In genomic region chr5:1167728-1168709, GRCh38 we compare ENCODE assay signal across 9 cellular contexts. TPM values are rescaled to one million over a fixed set of nuclear protein-coding genes. Genes with fewer than 3 reads are reported as not detected.
DNase-seq lines count a peak whose midpoint lies in the region; ATAC-seq and TF ChIP-seq lines count a peak whose summit lies in the region.
"Had no signal": no experiment of that assay in that cellular context is flagged by ENCODE, and none has a peak within 500 bp of the region (broad histone marks: within the 10 kb centered on the region; RNA-seq: fewer than 3 reads in every experiment).

No MANE protein-coding gene starts in this region.

- no peak for TF ChIP-seq POLR2A in suprapubic skin (IDR thresholded peaks at IDR 0.05)

- H3K27me3 Mint-ChIP-seq in CD4-positive, alpha-beta memory T cell, result peaks cover 7 to 20% of the 10 kb centered on the region in 2 donors
- H3K27me3 Mint-ChIP-seq in activated T-helper 17 cell treated with anti-CD3 and anti-CD28 coated beads, Interleukin-2, amount 50 U/mL, for 72 hours, result peaks cover 22% of the 10 kb centered on the region

- no peaks in the 10 kb centered on the region for H3K9me3 Mint-ChIP-seq in CD4-positive, alpha-beta memory T cell
- no peaks in the 10 kb centered on the region for H3K9me3 Mint-ChIP-seq in activated T-helper 17 cell treated with anti-CD3 and anti-CD28 coated beads, Interleukin-2, amount 50 U/mL, for 72 hours

- TF ChIP-seq CTCF in fibroblast of villous mesenchyme (IDR thresholded peaks at IDR 0.05; ENCODE audit: insufficient read depth, low read depth, low read length), result peak; percentile 86
- peak; percentile 2 for TF ChIP-seq CTCF in neutrophil (IDR thresholded peaks at IDR 0.05)
- TF ChIP-seq CTCF in suprapubic skin (IDR thresholded peaks at IDR 0.05), result peak; percentile 58 to 70

- no peaks in the 10 kb centered on the region for H3K36me3 Mint-ChIP-seq in CD4-positive, alpha-beta memory T cell
- no peaks in the 10 kb centered on the region for H3K36me3 Mint-ChIP-seq in activated T-helper 17 cell treated with anti-CD3 and anti-CD28 coated beads, Interleukin-2, amount 50 U/mL, for 72 hours (ENCODE audit: low read depth)

- H3K4me3 ChIP-seq in CD4-positive, alpha-beta memory T cell (ENCODE audit: low read length in 2 of 2), result no peak overlapping the region
- H3K4me3 ChIP-seq in fibroblast of villous mesenchyme (ENCODE audit: low read depth, low read length), result peak overlapping the region; percentile 36
- H3K4me3 ChIP-seq in neutrophil (ENCODE audit: low read depth in 1 of 2, low read length in 1 of 2), result no peak overlapping the region
- H3K4me3 ChIP-seq in suprapubic skin, result no peak overlapping the region

- 36% methylated on average over 12 of the region's 28 CpGs for WGBS in suprapubic skin

- peak overlapping the region in 1 of 7 donors; percentile 8 for H3K27ac Mint-ChIP-seq in CD4-positive, alpha-beta memory T cell
- H3K27ac Mint-ChIP-seq in activated T-helper 17 cell treated with anti-CD3 and anti-CD28 coated beads, Interleukin-2, amount 50 U/mL, for 72 hours, result no peak overlapping the region

- peaks cover 5 to 18% (median 9%) of the 10 kb centered on the region in 4 donors for H3K4me1 Mint-ChIP-seq in CD4-positive, alpha-beta memory T cell
- H3K4me1 Mint-ChIP-seq in activated T-helper 17 cell treated with anti-CD3 and anti-CD28 coated beads, Interleukin-2, amount 50 U/mL, for 72 hours, result peaks cover 5% of the 10 kb centered on the region

- H3K4me1 ChIP-seq in CD4-positive, alpha-beta memory T cell (ENCODE audit: insufficient read depth, low read length), result peaks cover 10% of the 10 kb centered on the region
- no peaks in the 10 kb centered on the region for H3K4me1 ChIP-seq in neutrophil (ENCODE audit: control insufficient read depth in 1 of 2, insufficient read depth in 1 of 2, low read depth in 1 of 2, low read length in 1 of 2)
- H3K4me1 ChIP-seq in suprapubic skin, result peaks cover 10% of the 10 kb centered on the region

- no peaks in the 10 kb centered on the region for H3K27me3 ChIP-seq in CD4-positive, alpha-beta memory T cell (ENCODE audit: insufficient read depth, low read length)
- H3K27me3 ChIP-seq in neutrophil, result peaks cover 11% of the 10 kb centered on the region
- H3K27me3 ChIP-seq in suprapubic skin, result peaks cover 3% of the 10 kb centered on the region

- H3K9me3 ChIP-seq in CD4-positive, alpha-beta memory T cell (ENCODE audit: control insufficient read depth in 1 of 2, low read length in 2 of 2), result no peaks in the 10 kb centered on the region
- H3K9me3 ChIP-seq in neutrophil (no peaks in the 10 kb centered on the region), suprapubic skin (no peaks in the 10 kb centered on the region)

- DNase-seq in CD4-positive, alpha-beta memory T cell, result peak; percentile 65 to 73 (median 71)
- DNase-seq in KG1 (lab: John Stamatoyannopoulos, UW) (peak; percentile 74), RPMI7951 (ENCODE audit: low read depth) (peak; percentile 76), fibroblast of villous mesenchyme (ENCODE audit: low read depth) (peak; percentile 79), suprapubic skin (ENCODE audit: low spot score in 2 of 2) (peak in 1 of 2 donors; percentile 80)

- peak overlapping the region; percentile 43 to 86 (median 79) for H3K4me3 Mint-ChIP-seq in CD4-positive, alpha-beta memory T cell
- peak overlapping the region; percentile 43 for H3K4me3 Mint-ChIP-seq in activated T-helper 17 cell treated with anti-CD3 and anti-CD28 coated beads, Interleukin-2, amount 50 U/mL, for 72 hours

- ATAC-seq in GM21423 (IDR thresholded peaks at IDR 0.05; ENCODE audit: unreplicated experiment), result peak; percentile 65
- ATAC-seq in activated T-helper 17 cell treated with anti-CD3 and anti-CD28 coated beads, Interleukin-2, amount 50 U/mL, for 72 hours (replicated peaks), result peak; percentile 82

- no peak overlapping the region for H3K27ac ChIP-seq in CD4-positive, alpha-beta memory T cell (ENCODE audit: low read depth, low read length)
- H3K27ac ChIP-seq in neutrophil, result no peak overlapping the region
- H3K27ac ChIP-seq in suprapubic skin, result no peak overlapping the region

- no peaks in the 10 kb centered on the region for H3K36me3 ChIP-seq in CD4-positive, alpha-beta memory T cell (ENCODE audit: insufficient read depth, low read length)
- H3K36me3 ChIP-seq in neutrophil, result no peaks in the 10 kb centered on the region
- no peaks in the 10 kb centered on the region for H3K36me3 ChIP-seq in suprapubic skin

- POLR2A ChIA-PET in CD4-positive, alpha-beta memory T cell (lab: Charles Lee; ENCODE audit: partially characterized antibody), result no interaction called here

- intact Hi-C loops in CD4-positive, alpha-beta memory T cell (cut with micrococcal nuclease), result loop anchor here (1.0 kb wide), 3 partner anchors 181 to 477 kb away; no protein-coding TSS in a partner anchor

- CTCF ChIA-PET in CD4-positive, alpha-beta memory T cell (lab: Charles Lee; ENCODE audit: partially characterized antibody), result interaction anchor here (0.8 to 4.0 kb wide), 11 partner anchors 15 to 625 kb away, joined by 3 to 57 read pairs (median 4); no protein-coding TSS in a partner anchor

- no peak for TF ChIP-seq EP300 in suprapubic skin (IDR thresholded peaks at IDR 0.05)

RNA-seq across cellular contexts. Expression of gene SLC6A19, which starts 33.4 kb away (rescaled TPM):
- total RNA-seq in CD4-positive, alpha-beta memory T cell, result not detected
- polyA plus RNA-seq in CD4-positive, alpha-beta memory T cell, result not detected
- not detected in 2 replicates for total RNA-seq in RPMI7951 (2014; rRNA removed; shearing (Covaris generic))
- total RNA-seq in activated T-helper 17 cell treated with anti-CD3 and anti-CD28 coated beads, Interleukin-2, amount 50 U/mL, for 72 hours, result not detected
- not detected in 2 replicates for total RNA-seq in fibroblast of villous mesenchyme
- under 1 TPM in 1 of 4 donors, not detected in 3; 0.23 TPM for total RNA-seq in suprapubic skin
- total RNA-seq: activated CD8-positive, alpha-beta memory T cell treated with anti-CD3 and anti-CD28 coated beads for 36 hours had no signal

RNA-seq across cellular contexts. Expression of gene SLC12A7, which starts 56.2 kb away (rescaled TPM):
- 10 to 100 TPM; 30.6 to 32.9 TPM for total RNA-seq in CD4-positive, alpha-beta memory T cell
- 10 to 100 TPM; 11.7 to 22.3 TPM for polyA plus RNA-seq in CD4-positive, alpha-beta memory T cell
- total RNA-seq in RPMI7951 (2014; rRNA removed; shearing (Covaris generic)), result 0.98 and 1.4 TPM in 2 replicates
- total RNA-seq in activated T-helper 17 cell treated with anti-CD3 and anti-CD28 coated beads, Interleukin-2, amount 50 U/mL, for 72 hours, result 10 to 100 TPM; 17.6 to 28.2 TPM
- 9.5 and 12.9 TPM in 2 replicates for total RNA-seq in fibroblast of villous mesenchyme
- total RNA-seq in suprapubic skin, result 10 to 100 TPM in 3 of 4 donors, 1 to 10 TPM in 1; 8.6 to 29.0 (median 21.5) TPM

RNA-seq across cellular contexts. Expression of gene SLC6A18, which starts 57.2 kb away (rescaled TPM):
- total RNA-seq in CD4-positive, alpha-beta memory T cell, result not detected
- not detected for polyA plus RNA-seq in CD4-positive, alpha-beta memory T cell
- total RNA-seq in RPMI7951 (2014; rRNA removed; shearing (Covaris generic)), result not detected in 2 replicates
- not detected for total RNA-seq in activated T-helper 17 cell treated with anti-CD3 and anti-CD28 coated beads, Interleukin-2, amount 50 U/mL, for 72 hours
- not detected in 2 replicates for total RNA-seq in fibroblast of villous mesenchyme
- total RNA-seq in suprapubic skin, result not detected
- total RNA-seq: activated CD8-positive, alpha-beta memory T cell treated with anti-CD3 and anti-CD28 coated beads for 36 hours had no signal

Comparison
In these comparisons a context has a peak if more than half of its experiments do, and no peak if none do; other contexts are left out.
1. CTCF ChIP-seq: peak in every context shown above with its lines; median percentile 86 in fibroblast of villous mesenchyme; 64 in suprapubic skin; 2 in neutrophil.